1 cellular context compared by ENCODE assay signal in genomic region chr1:214314178-214314843, GRCh38.
TF ChIP-seq lines count a peak whose summit lies in the region.

No MANE protein-coding gene starts in this region.

TF ChIP-seq in H1, 55 proteins besides CTCF, POLR2A, EP300 and RAD21:
- TF ChIP-seq EGR1 (IDR thresholded peaks at IDR 0.05; ENCODE audit: borderline replicate concordance, low read depth, low read length): no peak
- TF ChIP-seq SUZ12 (IDR thresholded peaks at IDR 0.05; ENCODE audit: low read length): no peak
- TF ChIP-seq MAX (IDR thresholded peaks at IDR 0.05): no peak
- no peak for TF ChIP-seq CHD7 (IDR thresholded peaks at IDR 0.05; ENCODE audit: insufficient replicate concordance, low read length)
- TF ChIP-seq TEAD4 (IDR thresholded peaks at IDR 0.05; ENCODE audit: low read depth, low read length): no peak
- TF ChIP-seq SRF (IDR thresholded peaks at IDR 0.05; ENCODE audit: low read depth, low read length): no peak
- no peak for TF ChIP-seq KDM4A (IDR thresholded peaks at IDR 0.05; ENCODE audit: low read depth, low read length, severe bottlenecking)
